In genomic region chr20:31560900-31561598, GRCh38 we compare ENCODE assay signal across 8 cellular contexts. TPM values are rescaled to one million over a fixed set of nuclear protein-coding genes. Genes with fewer than 3 reads are reported as not detected.
DNase-seq lines count a peak whose midpoint lies in the region; ATAC-seq and TF ChIP-seq lines count a peak whose summit lies in the region.
"Had no signal": no experiment of that assay in that cellular context is flagged by ENCODE, and none has a peak within 500 bp of the region (broad histone marks: within the 10 kb centered on the region; RNA-seq: fewer than 3 reads in every experiment).

No MANE protein-coding gene starts in this region.

- no peak overlapping the region for H3K4me3 ChIP-seq in SJSA1
- H3K4me3 ChIP-seq in fibroblast of mammary gland (ENCODE audit: control insufficient read depth, low read depth, low read length) = no peak overlapping the region

- peak overlapping the region; percentile 89 for H3K27ac ChIP-seq in SJSA1

- POLR2A ChIA-PET in HEK293T (lab: Yijun Ruan, JAX) = interaction anchor here (0.7 to 1.3 kb wide), 3 partner anchors 14 to 52 kb away, joined by 3 to 7 read pairs (median 4); a partner anchor contains a TSS

- H3K36me3 Mint-ChIP-seq in stimulated activated effector memory CD8-positive, alpha-beta T cell treated with anti-CD3 and anti-CD28 coated beads, Interleukin-12 subunit alpha, Interleukin-12 subunit beta, amount 100 ng/mL, for 72 hours = peaks cover 94% of the 10 kb centered on the region

- H3K36me3 ChIP-seq in SJSA1 = peaks cover 73% of the 10 kb centered on the region

- ATAC-seq in stimulated activated effector memory CD8-positive, alpha-beta T cell treated with anti-CD3 and anti-CD28 coated beads, Interleukin-12 subunit alpha, Interleukin-12 subunit beta, amount 100 ng/mL, for 72 hours = peak; percentile 40
- no peak for ATAC-seq in HG02852 (IDR thresholded peaks at IDR 0.05; ENCODE audit: unreplicated experiment)

- H3K4me1 ChIP-seq in SJSA1 (replicated peaks) = peaks cover 37% of the 10 kb centered on the region

- peaks cover 25% of the 10 kb centered on the region for H3K4me1 Mint-ChIP-seq in stimulated activated effector memory CD8-positive, alpha-beta T cell treated with anti-CD3 and anti-CD28 coated beads, Interleukin-12 subunit alpha, Interleukin-12 subunit beta, amount 100 ng/mL, for 72 hours

- no peaks in the 10 kb centered on the region for H3K9me3 ChIP-seq in SJSA1 (replicated peaks)

- CTCF ChIA-PET in HEK293T (lab: Yijun Ruan, JAX) = interaction anchor here (1.1 to 5.1 kb wide), 5 partner anchors 9 to 51 kb away, joined by 3 to 119 read pairs (median 4); partner anchors contain the start of gene ID1

- no peak overlapping the region for H3K4me3 Mint-ChIP-seq in stimulated activated effector memory CD8-positive, alpha-beta T cell treated with anti-CD3 and anti-CD28 coated beads, Interleukin-12 subunit alpha, Interleukin-12 subunit beta, amount 100 ng/mL, for 72 hours
- H3K4me3 Mint-ChIP-seq: activated naive CD4-positive, alpha-beta T cell treated with anti-CD3 and anti-CD28 coated beads, Interleukin-2, amount 50 U/mL, for 24 hours had no signal

- DNase-seq in HCEC 1CT (peak; percentile 96), SJSA1 (ENCODE audit: low read depth in 1 of 2, low spot score in 2 of 2) (peak; percentile 83 to 89), fibroblast of mammary gland (ENCODE audit: low read depth) (peak; percentile 98), HEK293T (ENCODE audit: extremely low spot score) (no peak), globus pallidus (ENCODE audit: low spot score) (no peak)
- DNase-seq in stimulated activated effector memory CD8-positive, alpha-beta T cell treated with anti-CD3 and anti-CD28 coated beads, Interleukin-12 subunit alpha, Interleukin-12 subunit beta, amount 100 ng/mL, for 72 hours (ENCODE audit: low spot score in 2 of 2) = no peak

- TF ChIP-seq CTCF in fibroblast of mammary gland (conservative IDR thresholded peaks at IDR 0.05; ENCODE audit: control insufficient read depth, insufficient read depth, low read depth, low read length) = no peak

- no peaks in the 10 kb centered on the region for H3K27me3 ChIP-seq in SJSA1 (replicated peaks)

- H3K9me3 Mint-ChIP-seq in stimulated activated effector memory CD8-positive, alpha-beta T cell treated with anti-CD3 and anti-CD28 coated beads, Interleukin-12 subunit alpha, Interleukin-12 subunit beta, amount 100 ng/mL, for 72 hours = no peaks in the 10 kb centered on the region
- H3K9me3 Mint-ChIP-seq: activated naive CD4-positive, alpha-beta T cell treated with anti-CD3 and anti-CD28 coated beads, Interleukin-2, amount 50 U/mL, for 24 hours had no signal

- peak overlapping the region; percentile 84 for H3K27ac Mint-ChIP-seq in stimulated activated effector memory CD8-positive, alpha-beta T cell treated with anti-CD3 and anti-CD28 coated beads, Interleukin-12 subunit alpha, Interleukin-12 subunit beta, amount 100 ng/mL, for 72 hours

TF ChIP-seq in HEK293T, 16 proteins besides CTCF, POLR2A, EP300 and RAD21:
- no peak for TF ChIP-seq NFRKB (IDR thresholded peaks at IDR 0.05)

RNA-seq across cellular contexts. Expression of gene ID1, which starts 44.0 kb away (rescaled TPM):
- total RNA-seq in SJSA1 (2014; rRNA removed; shearing (Covaris generic)) = 700 and 729 TPM in 2 replicates

RNA-seq across cellular contexts. Expression of gene HM13, which starts 46.8 kb away (rescaled TPM):
- 28.2 and 68.1 TPM in 2 replicates for total RNA-seq in SJSA1 (2014; rRNA removed; shearing (Covaris generic))

Comparison
In these comparisons a context has a peak if more than half of its experiments do, and no peak if none do; other contexts are left out.
1. DNase-seq: peak in HCEC 1CT (single experiment), SJSA1 (2 of 2) and fibroblast of mammary gland (single experiment); none in stimulated activated effector memory CD8-positive, alpha-beta T cell treated with anti-CD3 and anti-CD28 coated beads, Interleukin-12 subunit alpha, Interleukin-12 subunit beta, amount 100 ng/mL, for 72 hours (0 of 2), HEK293T (single experiment) and globus pallidus (single experiment).